Comparison of ENCODE assay signal across 8 cellular contexts in the genomic region with DNA sequence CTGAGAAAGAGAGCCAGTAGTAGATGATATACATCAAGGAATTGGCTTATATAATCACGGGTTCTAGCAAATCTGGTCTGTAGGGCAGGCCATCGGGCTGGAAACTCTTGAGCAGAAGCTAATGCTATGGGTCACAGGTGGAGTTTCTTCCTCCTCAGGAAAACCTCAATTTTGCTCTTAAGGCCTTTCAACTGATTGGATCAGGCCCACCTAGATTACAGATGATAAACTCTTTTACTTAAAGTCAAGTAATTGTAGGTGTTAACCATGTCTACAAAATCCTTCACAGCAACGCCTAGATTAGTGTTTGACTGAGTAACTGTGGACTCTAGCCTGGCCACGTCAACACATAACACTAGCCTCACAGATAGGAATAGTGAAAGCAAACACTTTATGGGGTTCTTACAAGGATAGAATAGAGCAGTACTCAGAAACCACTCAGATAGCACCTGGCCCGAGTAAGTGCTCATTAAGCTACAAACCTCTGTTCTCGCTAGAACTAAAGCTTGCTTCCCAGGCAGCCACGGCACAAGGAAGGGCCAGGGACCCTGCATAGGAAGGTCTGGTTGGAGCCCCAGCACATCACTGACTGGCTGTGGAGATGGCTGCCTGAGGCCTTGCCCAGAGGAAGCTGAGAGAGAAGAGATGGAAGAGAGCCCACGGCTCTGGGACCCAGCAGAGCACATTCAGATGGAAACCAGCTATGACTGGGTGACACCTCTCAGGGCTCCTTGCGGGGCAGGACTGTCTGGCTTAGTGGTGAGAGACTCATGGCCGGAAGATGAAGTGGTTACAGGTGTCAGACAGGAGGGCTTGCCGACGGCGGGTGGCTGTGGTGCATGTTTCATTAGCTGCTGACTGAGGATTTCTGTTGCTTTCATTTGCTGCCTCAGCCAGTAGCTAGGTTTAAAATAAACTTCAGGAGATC.
DNase-seq lines count a peak whose midpoint lies in the region; ATAC-seq and TF ChIP-seq lines count a peak whose summit lies in the region.

No MANE protein-coding gene starts in this region.

- H3K4me3 ChIP-seq in stomach (no peak overlapping the region), H7 (ENCODE audit: insufficient read depth, low read depth, low read length) (no peak overlapping the region), PC-9 (no peak overlapping the region)

- intact Hi-C loops in stomach (cut with DNase I; ENCODE audit: low total_unique reads), result no loop called here
- intact Hi-C loops in PC-9 (cut with micrococcal nuclease; ENCODE audit: unreplicated experiment), result no loop called here

- peaks cover 0 to 4% (median 0%) of the 10 kb centered on the region in 4 donors for H3K9me3 ChIP-seq in stomach
- no peaks in the 10 kb centered on the region for H3K9me3 ChIP-seq in PC-9 (ENCODE audit: insufficient read depth, low read depth)

- TF ChIP-seq CTCF in stomach (IDR thresholded peaks at IDR 0.05), result no peak
- no peak for TF ChIP-seq CTCF in PC-9 (conservative IDR thresholded peaks at IDR 0.05)

- H3K4me1 ChIP-seq in stomach, result peaks cover 8 to 29% (median 25%) of the 10 kb centered on the region in 4 donors
- peaks cover 11% of the 10 kb centered on the region for H3K4me1 ChIP-seq in PC-9 (replicated peaks; ENCODE audit: insufficient read depth)

- no peaks in the 10 kb centered on the region for H4K20me1 ChIP-seq in PC-9 (ENCODE audit: insufficient read depth)

- no TSS peak for BruUV-seq in PC-9 (replicated peaks; lab: Mats Ljungman, UMichigan)

- no peaks in the 10 kb centered on the region for H3K9me2 ChIP-seq in PC-9 (ENCODE audit: insufficient read depth)

- WGBS in stomach, 5 donors, result 46 to 67% (median 61%) methylated on average over 13 of the region's 13 CpGs

- peak; percentile 95 for ATAC-seq in GM18909 (IDR thresholded peaks at IDR 0.05; ENCODE audit: poor library complexity, unreplicated experiment)
- peak; percentile 95 for ATAC-seq in HG03060 (IDR thresholded peaks at IDR 0.05; ENCODE audit: low read depth, unreplicated experiment)

- peak overlapping the region; percentile 58 to 81 (median 63) for H3K27ac ChIP-seq in stomach
- H3K27ac ChIP-seq in PC-9, result no peak overlapping the region

- peak; percentile 24 for DNase-seq in activated CD4-positive, CD25-positive, alpha-beta regulatory T cell treated with anti-CD3 and anti-CD28 coated beads, Interleukin-2, amount 50 U/mL, for 16 hours (ENCODE audit: low read depth, low spot score)
- DNase-seq in germinal center (ENCODE audit: low spot score) (peak; percentile 58), stomach (peak; percentile 45), H7 (no peak), SKM-1 (lab: John Stamatoyannopoulos, UW; ENCODE audit: unreplicated experiment) (no peak), PC-9 (no peak)

- CTCF ChIA-PET in PC-9 (lab: Charles Lee), result interaction anchor here (0.6 kb wide), 1 partner anchor 57 kb away, joined by 6 read pairs; no protein-coding TSS in a partner anchor

- no peaks in the 10 kb centered on the region for H3K79me2 ChIP-seq in PC-9 (ENCODE audit: low read depth)

- POLR2A ChIA-PET in PC-9 (lab: Charles Lee; ENCODE audit: unreplicated experiment), result no interaction called here

- H3K36me3 ChIP-seq in stomach, result no peaks in the 10 kb centered on the region
- H3K36me3 ChIP-seq in H7 (replicated peaks; ENCODE audit: control insufficient read depth, insufficient read depth, low read length), result no peaks in the 10 kb centered on the region
- H3K36me3 ChIP-seq in PC-9 (ENCODE audit: low read depth), result no peaks in the 10 kb centered on the region

- no peak overlapping the region for H3K4me2 ChIP-seq in PC-9

- no peaks in the 10 kb centered on the region for H3K27me3 ChIP-seq in stomach
- H3K27me3 ChIP-seq in H7 (ENCODE audit: control insufficient read depth, insufficient read depth, low read length), result no peaks in the 10 kb centered on the region
- H3K27me3 ChIP-seq in PC-9 (ENCODE audit: insufficient read depth, low read depth), result no peaks in the 10 kb centered on the region

- no peak for TF ChIP-seq EP300 in stomach (IDR thresholded peaks at IDR 0.05)

- no peaks in the 10 kb centered on the region for H3F3A ChIP-seq in PC-9 (ENCODE audit: insufficient read depth, low read depth)

- H2AFZ ChIP-seq in PC-9, result no peak overlapping the region

- TF ChIP-seq POLR2A in stomach (IDR thresholded peaks at IDR 0.05), result no peak

Comparison
In these comparisons a context has a peak if more than half of its experiments do, and no peak if none do; other contexts are left out.
1. DNase-seq: peak in activated CD4-positive, CD25-positive, alpha-beta regulatory T cell treated with anti-CD3 and anti-CD28 coated beads, Interleukin-2, amount 50 U/mL, for 16 hours (single experiment), germinal center (single experiment) and stomach (single experiment); none in H7 (single experiment), SKM-1 (single experiment) and PC-9 (0 of 2).